In genomic region chr12:64792128-64792527, GRCh38 we compare ENCODE assay signal across 23 cellular contexts.
"Had no signal": no experiment of that assay in that cellular context is flagged by ENCODE, and none has a peak within 500 bp of the region (broad histone marks: within the 10 kb centered on the region; RNA-seq: fewer than 3 reads in every experiment).

No MANE protein-coding gene starts in this region.

- ATAC-seq: activated CD4-positive, CD25-positive, alpha-beta regulatory T cell treated with anti-CD3 and anti-CD28 coated beads, Interleukin-2, amount 50 U/mL, for 24 hours; activated naive CD4-positive, alpha-beta T cell treated with anti-CD3 and anti-CD28 coated beads, Interleukin-2, amount 50 U/mL, for 72 hours; activated T-cell treated with anti-CD3 and anti-CD28 coated beads, Interleukin-2, amount 50 U/mL, for 4 hours; esophagus mucosa; foreskin keratinocyte; heart left ventricle; left lung; lower lobe of right lung; natural killer cell treated with Interleukin-12 subunit alpha and Interleukin-12 subunit beta and Interleukin-15 and Interleukin-18, amount 100 ng/mL, for 72 hours had no signal

- DNase-seq: activated CD4-positive, alpha-beta memory T cell treated with anti-CD3 and anti-CD28 coated beads, Interleukin-2, amount 10 ng/mL, durations not matched to agents 7 days and 5 days; activated CD4-positive, alpha-beta T cell treated with anti-CD3 and anti-CD28 coated beads, Interleukin-2, amount 10 ng/mL, durations not matched to agents 7 days and 5 days; activated T-cell treated with anti-CD3 and anti-CD28 coated beads, Interleukin-2, amount 50 U/mL, for 4 hours; endodermal cell; foreskin keratinocyte; heart left ventricle; hypothalamus; immature natural killer cell; kidney; left lung; lower lobe of right lung; mesenchymal stem cell; stimulated activated naive CD4-positive, alpha-beta T cell treated with Interleukin-2 at 50 U/mL for 16 hours; T1000; testis; transverse colon; WERI-Rb-1 had no signal

- FAIRE-seq: bronchial epithelial cell had no signal

- H3K27ac ChIP-seq: foreskin keratinocyte, heart left ventricle, left lung, lower lobe of right lung, right atrium auricular region, testis, transverse colon, WERI-Rb-1 had no signal
